1 cellular context compared by ENCODE assay signal in the genomic region with DNA sequence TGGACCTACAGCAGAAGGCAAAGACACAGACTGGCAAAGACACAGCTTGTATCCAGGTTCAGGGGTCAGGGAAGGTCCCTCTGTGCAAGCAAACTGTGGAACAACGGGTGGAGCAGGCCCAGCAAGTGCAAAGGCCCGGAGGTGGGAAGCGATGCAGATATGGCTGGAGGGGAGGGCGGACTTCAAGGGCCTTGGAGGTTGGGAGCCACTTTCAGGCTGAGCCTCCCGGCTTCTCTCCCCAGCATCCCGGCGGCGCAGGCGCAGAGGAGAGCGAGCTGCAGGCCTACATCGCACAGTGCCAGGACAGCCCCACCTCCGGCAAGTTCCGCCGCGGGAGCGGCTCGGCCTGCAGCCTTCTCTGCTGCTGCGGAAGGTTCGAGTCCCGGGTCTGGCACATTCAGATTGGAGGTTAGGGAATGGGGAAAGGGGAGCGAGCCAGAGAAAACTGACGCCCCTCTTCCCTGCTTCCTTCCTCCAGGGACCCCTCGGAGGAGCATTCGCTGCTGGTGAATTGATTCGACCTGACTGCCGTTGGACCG.
TF ChIP-seq lines count a peak whose summit lies in the region.

No MANE protein-coding gene starts in this region.

TF ChIP-seq in GM23338, 12 proteins besides CTCF, POLR2A, EP300 and RAD21 (continued from another document):
- TF ChIP-seq, protein P1, sequence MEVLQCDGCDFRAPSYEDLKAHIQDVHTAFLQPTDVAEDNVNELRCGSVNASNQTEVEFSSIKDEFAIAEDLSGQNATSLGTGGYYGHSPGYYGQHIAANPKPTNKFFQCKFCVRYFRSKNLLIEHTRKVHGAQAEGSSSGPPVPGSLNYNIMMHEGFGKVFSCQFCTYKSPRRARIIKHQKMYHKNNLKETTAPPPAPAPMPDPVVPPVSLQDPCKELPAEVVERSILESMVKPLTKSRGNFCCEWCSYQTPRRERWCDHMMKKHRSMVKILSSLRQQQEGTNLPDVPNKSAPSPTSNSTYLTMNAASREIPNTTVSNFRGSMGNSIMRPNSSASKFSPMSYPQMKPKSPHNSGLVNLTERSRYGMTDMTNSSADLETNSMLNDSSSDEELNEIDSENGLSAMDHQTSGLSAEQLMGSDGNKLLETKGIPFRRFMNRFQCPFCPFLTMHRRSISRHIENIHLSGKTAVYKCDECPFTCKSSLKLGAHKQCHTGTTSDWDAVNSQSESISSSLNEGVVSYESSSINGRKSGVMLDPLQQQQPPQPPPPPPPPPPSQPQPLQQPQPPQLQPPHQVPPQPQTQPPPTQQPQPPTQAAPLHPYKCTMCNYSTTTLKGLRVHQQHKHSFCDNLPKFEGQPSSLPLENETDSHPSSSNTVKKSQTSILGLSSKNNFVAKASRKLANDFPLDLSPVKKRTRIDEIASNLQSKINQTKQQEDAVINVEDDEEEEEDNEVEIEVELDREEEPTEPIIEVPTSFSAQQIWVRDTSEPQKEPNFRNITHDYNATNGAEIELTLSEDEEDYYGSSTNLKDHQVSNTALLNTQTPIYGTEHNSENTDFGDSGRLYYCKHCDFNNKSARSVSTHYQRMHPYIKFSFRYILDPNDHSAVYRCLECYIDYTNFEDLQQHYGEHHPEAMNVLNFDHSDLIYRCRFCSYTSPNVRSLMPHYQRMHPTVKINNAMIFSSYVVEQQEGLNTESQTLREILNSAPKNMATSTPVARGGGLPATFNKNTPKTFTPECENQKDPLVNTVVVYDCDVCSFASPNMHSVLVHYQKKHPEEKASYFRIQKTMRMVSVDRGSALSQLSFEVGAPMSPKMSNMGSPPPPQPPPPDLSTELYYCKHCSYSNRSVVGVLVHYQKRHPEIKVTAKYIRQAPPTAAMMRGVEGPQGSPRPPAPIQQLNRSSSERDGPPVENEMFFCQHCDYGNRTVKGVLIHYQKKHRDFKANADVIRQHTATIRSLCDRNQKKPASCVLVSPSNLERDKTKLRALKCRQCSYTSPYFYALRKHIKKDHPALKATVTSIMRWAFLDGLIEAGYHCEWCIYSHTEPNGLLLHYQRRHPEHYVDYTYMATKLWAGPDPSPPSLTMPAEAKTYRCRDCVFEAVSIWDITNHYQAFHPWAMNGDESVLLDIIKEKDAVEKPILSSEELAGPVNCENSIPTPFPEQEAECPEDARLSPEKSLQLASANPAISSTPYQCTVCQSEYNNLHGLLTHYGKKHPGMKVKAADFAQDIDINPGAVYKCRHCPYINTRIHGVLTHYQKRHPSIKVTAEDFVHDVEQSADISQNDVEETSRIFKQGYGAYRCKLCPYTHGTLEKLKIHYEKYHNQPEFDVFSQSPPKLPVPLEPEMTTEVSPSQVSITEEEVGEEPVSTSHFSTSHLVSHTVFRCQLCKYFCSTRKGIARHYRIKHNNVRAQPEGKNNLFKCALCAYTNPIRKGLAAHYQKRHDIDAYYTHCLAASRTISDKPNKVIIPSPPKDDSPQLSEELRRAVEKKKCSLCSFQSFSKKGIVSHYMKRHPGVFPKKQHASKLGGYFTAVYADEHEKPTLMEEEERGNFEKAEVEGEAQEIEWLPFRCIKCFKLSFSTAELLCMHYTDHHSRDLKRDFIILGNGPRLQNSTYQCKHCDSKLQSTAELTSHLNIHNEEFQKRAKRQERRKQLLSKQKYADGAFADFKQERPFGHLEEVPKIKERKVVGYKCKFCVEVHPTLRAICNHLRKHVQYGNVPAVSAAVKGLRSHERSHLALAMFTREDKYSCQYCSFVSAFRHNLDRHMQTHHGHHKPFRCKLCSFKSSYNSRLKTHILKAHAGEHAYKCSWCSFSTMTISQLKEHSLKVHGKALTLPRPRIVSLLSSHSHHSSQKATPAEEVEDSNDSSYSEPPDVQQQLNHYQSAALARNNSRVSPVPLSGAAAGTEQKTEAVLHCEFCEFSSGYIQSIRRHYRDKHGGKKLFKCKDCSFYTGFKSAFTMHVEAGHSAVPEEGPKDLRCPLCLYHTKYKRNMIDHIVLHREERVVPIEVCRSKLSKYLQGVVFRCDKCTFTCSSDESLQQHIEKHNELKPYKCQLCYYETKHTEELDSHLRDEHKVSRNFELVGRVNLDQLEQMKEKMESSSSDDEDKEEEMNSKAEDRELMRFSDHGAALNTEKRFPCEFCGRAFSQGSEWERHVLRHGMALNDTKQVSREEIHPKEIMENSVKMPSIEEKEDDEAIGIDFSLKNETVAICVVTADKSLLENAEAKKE (CRISPR knock-in tag; IDR thresholded peaks at IDR 0.05): no peak
- TF ChIP-seq, protein P2, sequence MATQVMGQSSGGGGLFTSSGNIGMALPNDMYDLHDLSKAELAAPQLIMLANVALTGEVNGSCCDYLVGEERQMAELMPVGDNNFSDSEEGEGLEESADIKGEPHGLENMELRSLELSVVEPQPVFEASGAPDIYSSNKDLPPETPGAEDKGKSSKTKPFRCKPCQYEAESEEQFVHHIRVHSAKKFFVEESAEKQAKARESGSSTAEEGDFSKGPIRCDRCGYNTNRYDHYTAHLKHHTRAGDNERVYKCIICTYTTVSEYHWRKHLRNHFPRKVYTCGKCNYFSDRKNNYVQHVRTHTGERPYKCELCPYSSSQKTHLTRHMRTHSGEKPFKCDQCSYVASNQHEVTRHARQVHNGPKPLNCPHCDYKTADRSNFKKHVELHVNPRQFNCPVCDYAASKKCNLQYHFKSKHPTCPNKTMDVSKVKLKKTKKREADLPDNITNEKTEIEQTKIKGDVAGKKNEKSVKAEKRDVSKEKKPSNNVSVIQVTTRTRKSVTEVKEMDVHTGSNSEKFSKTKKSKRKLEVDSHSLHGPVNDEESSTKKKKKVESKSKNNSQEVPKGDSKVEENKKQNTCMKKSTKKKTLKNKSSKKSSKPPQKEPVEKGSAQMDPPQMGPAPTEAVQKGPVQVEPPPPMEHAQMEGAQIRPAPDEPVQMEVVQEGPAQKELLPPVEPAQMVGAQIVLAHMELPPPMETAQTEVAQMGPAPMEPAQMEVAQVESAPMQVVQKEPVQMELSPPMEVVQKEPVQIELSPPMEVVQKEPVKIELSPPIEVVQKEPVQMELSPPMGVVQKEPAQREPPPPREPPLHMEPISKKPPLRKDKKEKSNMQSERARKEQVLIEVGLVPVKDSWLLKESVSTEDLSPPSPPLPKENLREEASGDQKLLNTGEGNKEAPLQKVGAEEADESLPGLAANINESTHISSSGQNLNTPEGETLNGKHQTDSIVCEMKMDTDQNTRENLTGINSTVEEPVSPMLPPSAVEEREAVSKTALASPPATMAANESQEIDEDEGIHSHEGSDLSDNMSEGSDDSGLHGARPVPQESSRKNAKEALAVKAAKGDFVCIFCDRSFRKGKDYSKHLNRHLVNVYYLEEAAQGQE (IDR thresholded peaks at IDR 0.05; ENCODE audit: unreplicated experiment): no peak
